ENCODE assay signal across 20 cellular contexts in the genomic region with DNA sequence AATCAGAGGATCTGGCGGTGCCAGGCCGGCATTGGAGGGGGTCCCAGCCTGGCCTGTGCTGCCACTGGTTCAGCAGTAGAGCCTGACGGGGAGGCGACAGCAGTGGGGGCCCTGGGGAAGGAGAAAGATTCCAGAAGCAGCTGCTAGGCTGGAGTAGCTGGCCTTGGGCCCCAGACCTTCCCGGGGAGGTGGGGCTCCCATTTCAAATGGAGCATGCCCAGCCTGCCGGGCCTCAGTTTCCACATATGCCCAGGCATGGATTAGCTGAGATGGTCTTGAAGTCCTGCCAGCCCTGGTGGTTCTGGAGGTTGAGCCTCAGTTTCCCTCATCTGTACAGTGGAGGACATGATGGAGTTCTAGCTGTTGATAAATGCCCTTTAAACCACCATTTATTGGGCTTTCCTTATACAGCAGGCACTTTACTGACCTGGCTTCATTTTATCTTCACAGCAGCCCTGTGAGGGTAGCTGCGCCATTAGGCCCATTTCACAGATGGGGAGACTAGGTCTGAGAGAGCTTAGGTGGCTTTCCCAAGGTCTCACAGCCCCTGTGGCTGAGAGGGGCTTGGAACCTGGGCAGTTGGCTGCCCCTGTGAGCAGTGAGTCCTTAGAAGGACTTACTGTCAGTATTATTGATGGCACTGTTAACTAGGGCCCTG. TPM values are rescaled to one million over a fixed set of nuclear protein-coding genes. Genes with fewer than 3 reads are reported as not detected.
DNase-seq lines count a peak whose midpoint lies in the region; ATAC-seq lines count a peak whose summit lies in the region.
"Had no signal": no experiment of that assay in that cellular context is flagged by ENCODE, and none has a peak within 500 bp of the region (broad histone marks: within the 10 kb centered on the region; RNA-seq: fewer than 3 reads in every experiment).

No MANE protein-coding gene starts in this region.

- peaks cover 84% of the 10 kb centered on the region for H3K4me1 Mint-ChIP-seq in activated T-cell treated with anti-CD3 and anti-CD28 coated beads, Interleukin-2, amount 50 U/mL, for 24 hours (ENCODE audit: low read depth)
- H3K4me1 Mint-ChIP-seq in T-helper 17 cell (peaks cover 73% of the 10 kb centered on the region), immature natural killer cell (peaks cover 81 to 85% of the 10 kb centered on the region in 2 donors)
- H3K4me1 Mint-ChIP-seq in stimulated activated naive CD8-positive, alpha-beta T cell treated with anti-CD3 and anti-CD28 coated beads, Interleukin-15, amount 100 ng/mL, for 72 hours = peaks cover 95% of the 10 kb centered on the region

- peaks cover 52% of the 10 kb centered on the region for H3K36me3 Mint-ChIP-seq in activated T-cell treated with anti-CD3 and anti-CD28 coated beads, Interleukin-2, amount 50 U/mL, for 24 hours (ENCODE audit: low read depth)
- H3K36me3 Mint-ChIP-seq in T-helper 17 cell (ENCODE audit: low read depth) (peaks cover 2% of the 10 kb centered on the region), immature natural killer cell (no peaks in the 10 kb centered on the region)

- no peak for ATAC-seq in T-helper 17 cell
- no peak for ATAC-seq in stimulated activated naive CD8-positive, alpha-beta T cell treated with anti-CD3 and anti-CD28 coated beads, Interleukin-15, amount 100 ng/mL, for 72 hours
- ATAC-seq in esophagus mucosa = no peak
- ATAC-seq: activated CD4-positive, CD25-positive, alpha-beta regulatory T cell treated with anti-CD3 and anti-CD28 coated beads, Interleukin-2, amount 50 U/mL, for 24 hours; gastroesophageal sphincter had no signal

- peak overlapping the region; percentile 86 for H3K27ac Mint-ChIP-seq in activated T-cell treated with anti-CD3 and anti-CD28 coated beads, Interleukin-2, amount 50 U/mL, for 24 hours
- H3K27ac Mint-ChIP-seq in T-helper 17 cell = peak overlapping the region; percentile 100
- H3K27ac Mint-ChIP-seq in immature natural killer cell = peak overlapping the region; percentile 93 to 100 (median 98)
- peak overlapping the region in 1 of 2 donors; percentile 93 for H3K27ac Mint-ChIP-seq in stimulated activated naive CD8-positive, alpha-beta T cell treated with anti-CD3 and anti-CD28 coated beads, Interleukin-15, amount 100 ng/mL, for 72 hours

- H3K9me3 ChIP-seq in T-helper 17 cell (ENCODE audit: control insufficient read depth, low read length, poor library complexity, severe bottlenecking) = no peaks in the 10 kb centered on the region
- H3K9me3 ChIP-seq: gastroesophageal sphincter had no signal

- H3K27me3 Mint-ChIP-seq in activated T-cell treated with anti-CD3 and anti-CD28 coated beads, Interleukin-2, amount 50 U/mL, for 24 hours = no peaks in the 10 kb centered on the region
- H3K27me3 Mint-ChIP-seq in T-helper 17 cell (no peaks in the 10 kb centered on the region), immature natural killer cell (ENCODE audit: low read depth in 3 of 3) (peaks cover 9 to 19% (median 19%) of the 10 kb centered on the region in 3 donors)
- H3K27me3 Mint-ChIP-seq in stimulated activated naive CD8-positive, alpha-beta T cell treated with anti-CD3 and anti-CD28 coated beads, Interleukin-15, amount 100 ng/mL, for 72 hours = no peaks in the 10 kb centered on the region

- H3K4me3 Mint-ChIP-seq in activated T-cell treated with anti-CD3 and anti-CD28 coated beads, Interleukin-2, amount 50 U/mL, for 24 hours = no peak overlapping the region
- peak overlapping the region; percentile 95 for H3K4me3 Mint-ChIP-seq in T-helper 17 cell
- H3K4me3 Mint-ChIP-seq in immature natural killer cell = peak overlapping the region; percentile 38 to 94 (median 80)
- H3K4me3 Mint-ChIP-seq in stimulated activated naive CD8-positive, alpha-beta T cell treated with anti-CD3 and anti-CD28 coated beads, Interleukin-15, amount 100 ng/mL, for 72 hours = peak overlapping the region; percentile 29 to 87
- H3K4me3 Mint-ChIP-seq: endodermal cell had no signal

- H3K9me3 Mint-ChIP-seq in activated T-cell treated with anti-CD3 and anti-CD28 coated beads, Interleukin-2, amount 50 U/mL, for 24 hours = no peaks in the 10 kb centered on the region
- H3K9me3 Mint-ChIP-seq in immature natural killer cell = no peaks in the 10 kb centered on the region
- no peaks in the 10 kb centered on the region for H3K9me3 Mint-ChIP-seq in stimulated activated naive CD8-positive, alpha-beta T cell treated with anti-CD3 and anti-CD28 coated beads, Interleukin-15, amount 100 ng/mL, for 72 hours
- H3K9me3 Mint-ChIP-seq: endodermal cell had no signal

- no peak for DNase-seq in activated T-cell treated with anti-CD3 and anti-CD28 coated beads, Interleukin-2, amount 50 U/mL, for 24 hours
- DNase-seq in activated T-cell treated with anti-CD3 and anti-CD28 coated beads for 4 hours (no peak), T-helper 17 cell (no peak), immature natural killer cell (no peak), HUDEP-2 (lab: John Stamatoyannopoulos, UW; ENCODE audit: unreplicated experiment in 76 of 76) (no peak), NCI-H2029 (lab: John Stamatoyannopoulos, UW) (no peak)
- no peak for DNase-seq in stimulated activated naive CD8-positive, alpha-beta T cell treated with anti-CD3 and anti-CD28 coated beads, Interleukin-15, amount 100 ng/mL, for 72 hours
- DNase-seq: activated gamma-delta T cell treated with Interleukin-2 at 50 U/mL for 16 hours; endodermal cell; GOT3; Kasumi-1; NCI-H1694 treated with DMSO at 0.1 percent for 48 hours; NCI-H510A treated with DMSO at 0.1 percent for 48 hours; retina; stimulated activated CD4-positive, alpha-beta T cell treated with anti-CD3 and anti-CD28 coated beads, Interleukin-4, amount 100 ng/mL, for 1 hour; stimulated activated naive CD4-positive, alpha-beta T cell; SW 1271 had no signal

RNA-seq across cellular contexts. Expression of a gene that starts 21.8 kb away (rescaled TPM):
- total RNA-seq in T-helper 17 cell (10 to 100 TPM; 38.7 to 39.3 TPM), esophagus mucosa (1.8 TPM)
- 10 to 100 TPM in 1 of 3 donors, 1 to 10 TPM in 1, under 1 TPM in 1; 0.08 to 13.5 (median 5.3) TPM for polyA plus RNA-seq in immature natural killer cell

RNA-seq across cellular contexts. Expression of a gene that starts 58.7 kb away (rescaled TPM):
- total RNA-seq in T-helper 17 cell (1 to 10 TPM; 2.1 to 2.5 TPM), esophagus mucosa (9.2 TPM)
- polyA plus RNA-seq in immature natural killer cell = 1 to 10 TPM; 2.0 to 5.5 (median 2.1) TPM

Comparison
In these comparisons a context has a peak if more than half of its experiments do, and no peak if none do; other contexts are left out.
1. RNA of a gene that starts 21.8 kb away (total RNA-seq): 38.7 to 39.3 TPM in T-helper 17 cell; 1.8 TPM in esophagus mucosa (single experiment); every median in the first group is over 10 times any median in the second.